Comparison of ENCODE assay signal across 36 cellular contexts in the genomic region with DNA sequence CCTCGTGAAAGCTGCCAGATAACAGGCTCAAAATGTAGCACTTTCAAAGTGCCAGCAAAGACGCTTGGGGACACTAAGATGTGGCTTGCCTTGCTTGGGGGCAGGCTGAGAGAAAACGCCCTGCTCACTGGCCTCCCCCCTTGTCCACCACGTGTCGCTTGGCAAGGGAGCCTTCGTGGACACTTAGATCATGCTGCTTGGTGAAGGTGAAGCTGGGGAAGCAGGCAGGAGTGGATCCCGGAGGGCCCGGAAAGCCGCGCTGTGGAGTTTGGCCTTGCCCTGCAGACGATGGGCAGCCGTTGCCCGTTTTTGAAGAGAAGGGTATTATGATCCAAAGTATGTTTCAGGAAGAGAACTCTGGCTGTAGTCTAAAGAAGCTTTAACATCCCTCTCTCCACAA. TPM values are rescaled to one million over a fixed set of nuclear protein-coding genes. Genes with fewer than 3 reads are reported as not detected.
"Had no signal": no experiment of that assay in that cellular context is flagged by ENCODE, and none has a peak within 500 bp of the region (broad histone marks: within the 10 kb centered on the region; RNA-seq: fewer than 3 reads in every experiment).

No MANE protein-coding gene starts in this region.

- H3K27me3 ChIP-seq: adrenal gland, body of pancreas, esophagus muscularis mucosa, ovary, sigmoid colon, thyroid gland, upper lobe of right lung had no signal

- H3K27me3 Mint-ChIP-seq: activated CD4-positive, alpha-beta T cell treated with anti-CD3 and anti-CD28 coated beads, Interleukin-2, amount 10 ng/mL, durations not matched to agents 7 days and 5 days; memory B cell; progenitor cell of endocrine pancreas; stimulated activated naive CD8-positive, alpha-beta T cell treated with anti-CD3 and anti-CD28 coated beads, Interleukin-15, amount 100 ng/mL, for 72 hours had no signal

- H3K4me3 ChIP-seq: adrenal gland, body of pancreas, esophagus muscularis mucosa, heart left ventricle, ovary, sigmoid colon, thyroid gland, upper lobe of right lung had no signal

- H3K4me1 Mint-ChIP-seq: activated CD4-positive, alpha-beta T cell treated with anti-CD3 and anti-CD28 coated beads, Interleukin-2, amount 10 ng/mL, durations not matched to agents 7 days and 5 days; activated naive CD8-positive, alpha-beta T cell treated with anti-CD3 and anti-CD28 coated beads for 36 hours; immature natural killer cell; memory B cell; natural killer cell; stimulated activated memory B cell treated with anti-CD40 and anti-IgM and Interleukin-4, amounts not matched to agents 10 μg/mL and 1 μg/mL and 100 μg/mL, for 72 hours; stimulated activated naive CD8-positive, alpha-beta T cell treated with anti-CD3 and anti-CD28 coated beads, Interleukin-15, amount 100 ng/mL, for 72 hours; T-helper 17 cell had no signal

- H3K4me1 ChIP-seq: adrenal gland, body of pancreas, foreskin keratinocyte, upper lobe of right lung had no signal

- H3K36me3 Mint-ChIP-seq: activated naive CD8-positive, alpha-beta T cell treated with anti-CD3 and anti-CD28 coated beads for 36 hours; immature natural killer cell; memory B cell; natural killer cell; stimulated activated memory B cell treated with anti-CD40 and anti-IgM and Interleukin-4, amounts not matched to agents 10 μg/mL and 1 μg/mL and 100 μg/mL, for 72 hours had no signal

- H3K27ac Mint-ChIP-seq: activated CD4-positive, alpha-beta T cell treated with anti-CD3 and anti-CD28 coated beads, Interleukin-2, amount 10 ng/mL, durations not matched to agents 7 days and 5 days; activated CD8-positive, alpha-beta T cell treated with anti-CD3 and anti-CD28 coated beads for 36 hours; activated naive CD4-positive, alpha-beta T cell treated with anti-CD3 and anti-CD28 coated beads for 36 hours; activated naive CD8-positive, alpha-beta T cell treated with anti-CD3 and anti-CD28 coated beads for 36 hours; activated T-helper 1 cell treated with anti-CD3 and anti-CD28 coated beads, Interleukin-12 subunit alpha, Interleukin-12 subunit beta, Interleukin-2, Interleukin-4 antibody, amounts not matched to agents 30 ng/mL and 10 ng/mL and 1 ng/mL, durations not matched to agents 14 hours and 24 hours and 36 hours; immature natural killer cell; memory B cell; natural killer cell; progenitor cell of endocrine pancreas; stimulated activated memory B cell treated with anti-CD40 and anti-IgM and Interleukin-4, amounts not matched to agents 10 μg/mL and 1 μg/mL and 100 μg/mL, for 72 hours; stimulated activated naive CD8-positive, alpha-beta T cell treated with anti-CD3 and anti-CD28 coated beads, Interleukin-15, amount 100 ng/mL, for 72 hours; T-helper 17 cell had no signal

- H3K27ac ChIP-seq: adrenal gland, body of pancreas, esophagus muscularis mucosa, foreskin keratinocyte, heart left ventricle, ovary, sigmoid colon, thyroid gland, upper lobe of right lung had no signal

- H3K9me3 ChIP-seq: adrenal gland, body of pancreas, esophagus muscularis mucosa, ovary, sigmoid colon, thyroid gland, upper lobe of right lung had no signal

- H3K36me3 ChIP-seq: adrenal gland, esophagus muscularis mucosa, heart left ventricle, ovary, sigmoid colon, thyroid gland, upper lobe of right lung had no signal

- H3K4me3 Mint-ChIP-seq: activated CD4-positive, alpha-beta T cell treated with anti-CD3 and anti-CD28 coated beads, Interleukin-2, amount 10 ng/mL, durations not matched to agents 7 days and 5 days; activated CD8-positive, alpha-beta T cell treated with anti-CD3 and anti-CD28 coated beads for 36 hours; activated naive CD4-positive, alpha-beta T cell treated with anti-CD3 and anti-CD28 coated beads for 36 hours; activated naive CD8-positive, alpha-beta T cell treated with anti-CD3 and anti-CD28 coated beads for 36 hours; activated T-helper 1 cell treated with anti-CD3 and anti-CD28 coated beads, Interleukin-12 subunit alpha, Interleukin-12 subunit beta, Interleukin-2, Interleukin-4 antibody, amounts not matched to agents 30 ng/mL and 10 ng/mL and 1 ng/mL, durations not matched to agents 14 hours and 24 hours and 36 hours; immature natural killer cell; memory B cell; natural killer cell; stimulated activated memory B cell treated with anti-CD40 and anti-IgM and Interleukin-4, amounts not matched to agents 10 μg/mL and 1 μg/mL and 100 μg/mL, for 72 hours; stimulated activated naive CD8-positive, alpha-beta T cell treated with anti-CD3 and anti-CD28 coated beads, Interleukin-15, amount 100 ng/mL, for 72 hours; T-helper 17 cell had no signal

- DNase-seq: activated CD4-positive, alpha-beta T cell treated with anti-CD3 and anti-CD28 coated beads for 1 hour; activated CD4-positive, alpha-beta T cell treated with anti-CD3 and anti-CD28 coated beads, Interleukin-2, amount 10 ng/mL, durations not matched to agents 7 days and 5 days; activated CD8-positive, alpha-beta T cell treated with anti-CD3 and anti-CD28 coated beads for 36 hours; activated effector memory CD4-positive, alpha-beta T cell treated with anti-CD3 and anti-CD28 coated beads, Interleukin-2, amount 50 U/mL, for 16 hours; activated naive CD4-positive, alpha-beta T cell treated with anti-CD3 and anti-CD28 coated beads for 36 hours; activated naive CD8-positive, alpha-beta T cell treated with anti-CD3 and anti-CD28 coated beads for 36 hours; activated T-cell treated with anti-CD3 and anti-CD28 coated beads, Interleukin-2, amount 50 U/mL, for 1 hour; aorta; body of pancreas; cerebellar nuclear complex; foreskin keratinocyte; heart left ventricle; hypothalamus; immature natural killer cell; kidney; left colon; natural killer cell; ovary; retina; sigmoid colon; small intestine; stimulated activated CD4-positive, alpha-beta T cell treated with anti-CD3 and anti-CD28 coated beads, Interleukin-1b, Interleukin-23, amount 100 ng/mL, for 48 hours; stimulated activated CD4-positive, alpha-beta T cell treated with anti-CD3 and anti-CD28 coated beads, Interleukin-4, amount 100 ng/mL, for 4 hours; stimulated activated CD8-positive, alpha-beta memory T cell treated with anti-CD3 and anti-CD28 coated beads, Interleukin-4, amount 100 ng/mL, for 48 hours; stimulated activated naive CD8-positive, alpha-beta T cell treated with anti-CD3 and anti-CD28 coated beads, Interleukin-15, amount 100 ng/mL, for 72 hours; substantia nigra; T-helper 17 cell; T1000; thyroid gland; upper lobe of right lung had no signal

- H3K9me3 Mint-ChIP-seq: activated CD4-positive, alpha-beta T cell treated with anti-CD3 and anti-CD28 coated beads, Interleukin-2, amount 10 ng/mL, durations not matched to agents 7 days and 5 days; activated naive CD4-positive, alpha-beta T cell treated with anti-CD3 and anti-CD28 coated beads for 36 hours; activated naive CD8-positive, alpha-beta T cell treated with anti-CD3 and anti-CD28 coated beads for 36 hours; activated T-helper 1 cell treated with anti-CD3 and anti-CD28 coated beads, Interleukin-12 subunit alpha, Interleukin-12 subunit beta, Interleukin-2, Interleukin-4 antibody, amounts not matched to agents 30 ng/mL and 10 ng/mL and 1 ng/mL, durations not matched to agents 14 hours and 24 hours and 36 hours; immature natural killer cell; natural killer cell; stimulated activated memory B cell treated with anti-CD40 and anti-IgM and Interleukin-4, amounts not matched to agents 10 μg/mL and 1 μg/mL and 100 μg/mL, for 72 hours had no signal

RNA-seq across cellular contexts. Expression of gene BDKRB2, which starts 53.4 kb away (rescaled TPM):
- total RNA-seq: activated CD4-positive, alpha-beta T cell treated with anti-CD3 and anti-CD28 coated beads, Interleukin-2, amount 10 ng/mL, durations not matched to agents 7 days and 5 days; activated CD8-positive, alpha-beta T cell treated with anti-CD3 and anti-CD28 coated beads for 36 hours; activated naive CD8-positive, alpha-beta T cell treated with anti-CD3 and anti-CD28 coated beads for 36 hours; activated T-helper 1 cell treated with anti-CD3 and anti-CD28 coated beads, Interleukin-12 subunit alpha, Interleukin-12 subunit beta, Interleukin-2, Interleukin-4 antibody, amounts not matched to agents 30 ng/mL and 10 ng/mL and 1 ng/mL, durations not matched to agents 14 hours and 24 hours and 36 hours; natural killer cell; T-helper 17 cell had no signal
- polyA plus RNA-seq: aorta, immature natural killer cell had no signal
